ENCODE assay signal across 8 cellular contexts in the genomic region with DNA sequence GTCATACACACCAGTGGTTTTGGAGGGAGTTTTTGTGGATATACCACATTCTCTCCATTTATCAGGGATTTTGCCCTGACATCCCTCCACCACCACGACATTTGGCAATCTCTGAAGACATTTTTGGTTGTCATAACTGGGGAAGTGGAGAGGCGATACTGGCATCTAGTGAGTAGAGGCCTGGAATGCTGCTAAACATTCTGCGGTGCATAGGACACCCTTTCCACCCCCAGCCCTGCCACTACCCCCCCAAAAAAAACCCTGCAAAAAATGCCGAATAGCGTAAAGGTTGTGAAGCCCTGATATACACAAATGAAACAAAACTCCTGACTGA. TPM values are rescaled to one million over a fixed set of nuclear protein-coding genes. Genes with fewer than 3 reads are reported as not detected.
DNase-seq lines count a peak whose midpoint lies in the region; ATAC-seq and TF ChIP-seq lines count a peak whose summit lies in the region.

No MANE protein-coding gene starts in this region.

- H3K4me1 ChIP-seq in PC-3 (ENCODE audit: insufficient read depth, low read length) (peaks cover 6% of the 10 kb centered on the region; the same call in 1 of the 2 replicates), endodermal cell (ENCODE audit: control insufficient read depth, insufficient read depth, low read length) (no peaks in the 10 kb centered on the region)

- H3K4me1 Mint-ChIP-seq in Calu3 (ENCODE audit: low read depth, unreplicated experiment) (no peaks in the 10 kb centered on the region), endodermal cell (peaks cover 23% of the 10 kb centered on the region), nephron progenitor cell (no peaks in the 10 kb centered on the region)

- no peaks in the 10 kb centered on the region for H3K27me3 ChIP-seq in PC-3 (ENCODE audit: low read length)
- no peaks in the 10 kb centered on the region for H3K27me3 ChIP-seq in endodermal cell (ENCODE audit: control insufficient read depth, insufficient read depth, low read length, poor library complexity, severe bottlenecking)

- H3K9ac ChIP-seq in PC-3 (ENCODE audit: low read length) (peak overlapping the region; percentile 64), endodermal cell (ENCODE audit: extremely low read depth, low read length, poor library complexity, severe bottlenecking) (no peak overlapping the region)

- TF ChIP-seq CTCF in Calu3 (IDR thresholded peaks at IDR 0.05; ENCODE audit: unreplicated experiment) (no peak), PC-3 (conservative IDR thresholded peaks at IDR 0.05; ENCODE audit: low read depth, low read length) (no peak), endodermal cell (conservative IDR thresholded peaks at IDR 0.05) (no peak), nephron progenitor cell (IDR thresholded peaks at IDR 0.05) (no peak)

- POLR2A ChIA-PET in PC-3 (lab: Charles Lee; ENCODE audit: unreplicated experiment): no interaction called here

- ATAC-seq in PC-3 (peak; percentile 23; the same call in 1 of the 2 replicates), HG03457 (IDR thresholded peaks at IDR 0.05; ENCODE audit: unreplicated experiment) (no peak), HG03025 (IDR thresholded peaks at IDR 0.05; ENCODE audit: low FRiP score, unreplicated experiment) (no peak)

- peak overlapping the region; percentile 35 for H3K27ac Mint-ChIP-seq in Calu3 (ENCODE audit: unreplicated experiment)
- H3K27ac Mint-ChIP-seq in endodermal cell: peak overlapping the region; percentile 80
- no peak overlapping the region for H3K27ac Mint-ChIP-seq in nephron progenitor cell

- H3K9me3 Mint-ChIP-seq in Calu3 (ENCODE audit: low read depth, unreplicated experiment) (no peaks in the 10 kb centered on the region), endodermal cell (no peaks in the 10 kb centered on the region), nephron progenitor cell (peaks cover 10% of the 10 kb centered on the region)

- no peaks in the 10 kb centered on the region for H3K36me3 ChIP-seq in PC-3 (ENCODE audit: low read depth, low read length)
- H3K36me3 ChIP-seq in endodermal cell (ENCODE audit: control insufficient read depth, insufficient read depth, low read length): no peaks in the 10 kb centered on the region

- peak overlapping the region; percentile 99 for H3K4me2 ChIP-seq in PC-3 (ENCODE audit: low read length)

- CTCF ChIA-PET in Calu3 (lab: Charles Lee) (interaction anchor here (0.7 kb wide), 1 partner anchor 1463 kb away, joined by 3 read pairs; no protein-coding TSS in a partner anchor), PC-3 (lab: Charles Lee) (no interaction called here)

- peak overlapping the region; percentile 74 for H3K4me3 Mint-ChIP-seq in Calu3 (ENCODE audit: low read depth, unreplicated experiment)
- peak overlapping the region; percentile 87 for H3K4me3 Mint-ChIP-seq in endodermal cell
- H3K4me3 Mint-ChIP-seq in nephron progenitor cell: peak overlapping the region; percentile 82

- H3K36me3 Mint-ChIP-seq in Calu3 (ENCODE audit: insufficient read depth, unreplicated experiment): peaks cover 27% of the 10 kb centered on the region
- H3K36me3 Mint-ChIP-seq in endodermal cell (ENCODE audit: low read depth): peaks cover 11% of the 10 kb centered on the region
- peaks cover 9% of the 10 kb centered on the region for H3K36me3 Mint-ChIP-seq in nephron progenitor cell (ENCODE audit: low read depth)

- H2AFZ ChIP-seq in PC-3 (ENCODE audit: low read length): peak overlapping the region; percentile 100

- H3K9me2 ChIP-seq in PC-3 (replicated peaks; ENCODE audit: low read length): no peaks in the 10 kb centered on the region

- H3K27ac ChIP-seq in PC-3 (ENCODE audit: low read length) (no peak overlapping the region), endodermal cell (ENCODE audit: low read depth, low read length) (no peak overlapping the region)

- BruUV-seq in Calu3 (replicated peaks; lab: Mats Ljungman, UMichigan) (no TSS peak), PC-3 (replicated peaks; lab: Mats Ljungman, UMichigan) (no TSS peak)

- H3K4me3 ChIP-seq in PC-3 (ENCODE audit: low read length) (peak overlapping the region; percentile 89), endodermal cell (ENCODE audit: low read length) (peak overlapping the region; percentile 91)

- 93 to 98% methylated on average over 3 to 5 of the region's 5 CpGs for WGBS in endodermal cell (ENCODE audit: insufficient coverage in 1 of 2, insufficient read length in 1 of 2), 2 experiments

- DNase-seq in Calu3 (no peak), PC-3 (peak; percentile 4), endodermal cell (no peak), nephron progenitor cell (no peak), NCI-H2171 (lab: John Stamatoyannopoulos, UW) (no peak), ecto neural progenitor cell (ENCODE audit: low spot score) (no peak)

- H3F3A ChIP-seq in PC-3 (ENCODE audit: low read length, unreplicated experiment): no peaks in the 10 kb centered on the region

- no peaks in the 10 kb centered on the region for H3K9me3 ChIP-seq in PC-3 (ENCODE audit: low read length)
- H3K9me3 ChIP-seq in endodermal cell (ENCODE audit: control insufficient read depth, low read length): peaks cover 5% of the 10 kb centered on the region

- intact Hi-C loops in Calu3 (cut with micrococcal nuclease; ENCODE audit: unreplicated experiment): no loop called here
- intact Hi-C loops in PC-3 (cut with micrococcal nuclease): no loop called here

- H3K27me3 Mint-ChIP-seq in Calu3 (ENCODE audit: unreplicated experiment) (no peaks in the 10 kb centered on the region), endodermal cell (ENCODE audit: insufficient read depth) (no peaks in the 10 kb centered on the region), nephron progenitor cell (ENCODE audit: low read depth, poor library complexity) (peaks cover 14% of the 10 kb centered on the region)

- H4K20me1 ChIP-seq in PC-3 (ENCODE audit: low read length): no peaks in the 10 kb centered on the region

- no peaks in the 10 kb centered on the region for H3K79me2 ChIP-seq in PC-3 (ENCODE audit: low read length)

RNA-seq across cellular contexts. Expression of a gene that starts 0.6 kb away (rescaled TPM):
- total RNA-seq in Calu3 (2022): 11.4 and 11.8 TPM in 2 replicates
- total RNA-seq in PC-3 (2014; rRNA removed): 7.9 and 8.1 TPM in 2 replicates
- 10 to 100 TPM; 38.9 to 53.2 TPM for total RNA-seq in endodermal cell
- 22.0 TPM for polyA plus RNA-seq in endodermal cell (2013, experiment 1 of 2)
- polyA plus RNA-seq in endodermal cell (2013, experiment 2 of 2): 19.7 TPM

RNA-seq across cellular contexts. Expression of a gene that starts 27.3 kb away (rescaled TPM):
- total RNA-seq in Calu3 (2022): not detected in 2 replicates
- total RNA-seq in PC-3 (2014; rRNA removed): not detected in 2 replicates
- 1 to 10 TPM in 1 of 2 donors, under 1 TPM in 1; 0.33 to 1.7 TPM for total RNA-seq in endodermal cell
- polyA plus RNA-seq in endodermal cell (2013, experiment 1 of 2): 0.21 TPM
- polyA plus RNA-seq in endodermal cell (2013, experiment 2 of 2): not detected

RNA-seq across cellular contexts. Expression of a gene that starts 31.3 kb away (rescaled TPM):
- not detected in 2 replicates for total RNA-seq in Calu3 (2022)
- total RNA-seq in PC-3 (2014; rRNA removed): not detected in 2 replicates
- total RNA-seq in endodermal cell: not detected
- 0.39 TPM for polyA plus RNA-seq in endodermal cell (2013, experiment 1 of 2)
- 0.50 TPM for polyA plus RNA-seq in endodermal cell (2013, experiment 2 of 2)
